In genomic region chr12:69258655-69259054, GRCh38 we compare ENCODE assay signal across 1 cellular context.
TF ChIP-seq lines count a peak whose summit lies in the region.

No MANE protein-coding gene starts in this region.

TF ChIP-seq in HepG2, 621 proteins besides CTCF, POLR2A, EP300 and RAD21:
- TF ChIP-seq NFE2L1 (CRISPR knock-in tag; IDR thresholded peaks at IDR 0.05; ENCODE audit: borderline replicate concordance) (no peak), GATA4 (IDR thresholded peaks at IDR 0.05; ENCODE audit: borderline replicate concordance, low read depth) (no peak), AGO2 (optimal IDR thresholded peaks at IDR 0.05; ENCODE audit: low read depth, low read length) (peak; percentile 23), SYNCRIP (IDR thresholded peaks at IDR 0.05; ENCODE audit: insufficient read depth, low read depth, low read length) (no peak), ZNF503 (CRISPR knock-in tag; IDR thresholded peaks at IDR 0.05) (no peak)
TF ChIP-seq in HepG2: peak in this region for 1.
